In genomic region chr14:100159865-100160533, GRCh38 we compare ENCODE assay signal across 1 cellular context.
TF ChIP-seq lines count a peak whose summit lies in the region.

No MANE protein-coding gene starts in this region.

TF ChIP-seq in HepG2, 621 proteins besides CTCF, POLR2A, EP300 and RAD21 (continued from another document):
- TF ChIP-seq, protein P1, sequence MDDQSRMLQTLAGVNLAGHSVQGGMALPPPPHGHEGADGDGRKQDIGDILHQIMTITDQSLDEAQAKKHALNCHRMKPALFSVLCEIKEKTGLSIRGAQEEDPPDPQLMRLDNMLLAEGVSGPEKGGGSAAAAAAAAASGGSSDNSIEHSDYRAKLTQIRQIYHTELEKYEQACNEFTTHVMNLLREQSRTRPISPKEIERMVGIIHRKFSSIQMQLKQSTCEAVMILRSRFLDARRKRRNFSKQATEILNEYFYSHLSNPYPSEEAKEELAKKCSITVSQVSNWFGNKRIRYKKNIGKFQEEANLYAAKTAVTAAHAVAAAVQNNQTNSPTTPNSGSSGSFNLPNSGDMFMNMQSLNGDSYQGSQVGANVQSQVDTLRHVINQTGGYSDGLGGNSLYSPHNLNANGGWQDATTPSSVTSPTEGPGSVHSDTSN (CRISPR knock-in tag; IDR thresholded peaks at IDR 0.05; ENCODE audit: borderline replicate concordance), result no peak
- TF ChIP-seq MTF2 (CRISPR knock-in tag; IDR thresholded peaks at IDR 0.05; ENCODE audit: borderline replicate concordance), result 0 out of 2 replicates have a peak, but pooled peaks have one; percentile 12
- TF ChIP-seq ZBTB42 (CRISPR knock-in tag; IDR thresholded peaks at IDR 0.05), result no peak
- no peak for TF ChIP-seq KLF11 (CRISPR knock-in tag; IDR thresholded peaks at IDR 0.05)
